In genomic region chr15:74461847-74462511, GRCh38 we compare ENCODE assay signal across 8 cellular contexts. TPM values are rescaled to one million over a fixed set of nuclear protein-coding genes. Genes with fewer than 3 reads are reported as not detected.
A peak's percentile ranks its signal among the peaks of the same experiment; 100 is the strongest.
DNase-seq lines count a peak whose midpoint lies in the region; ATAC-seq and TF ChIP-seq lines count a peak whose summit lies in the region.

No MANE protein-coding gene starts in this region.

- in situ Hi-C loops in Caki2 (cut with HindIII; ENCODE audit: low pct_unique_long_range_greater_than_20kb, low sequenced_read_pairs), result no loop called here

- H3K36me3 Mint-ChIP-seq in nephron progenitor cell (ENCODE audit: low read depth), result peaks cover 58% of the 10 kb centered on the region

- no peak for ATAC-seq in GM21526 (IDR thresholded peaks at IDR 0.05; ENCODE audit: low FRiP score, unreplicated experiment)

- peak overlapping the region; percentile 87 for H3K4me3 Mint-ChIP-seq in nephron progenitor cell

- TF ChIP-seq CTCF in choroid plexus epithelial cell (conservative IDR thresholded peaks at IDR 0.05; ENCODE audit: low read depth, low read length) (no peak), nephron progenitor cell (IDR thresholded peaks at IDR 0.05) (no peak)

- no peaks in the 10 kb centered on the region for H3K27me3 ChIP-seq in MG63

- H3K27ac Mint-ChIP-seq in nephron progenitor cell, result peak overlapping the region; percentile 100

- peaks cover 10% of the 10 kb centered on the region for H3K9me3 ChIP-seq in MG63

- peaks cover 39% of the 10 kb centered on the region for H3K9me3 Mint-ChIP-seq in nephron progenitor cell

- DNase-seq in Caki2 (ENCODE audit: low read depth) (peak; percentile 6), MG63 (no peak), choroid plexus epithelial cell (ENCODE audit: low read depth) (no peak), nephron progenitor cell (no peak), Ammon's horn (ENCODE audit: low spot score) (no peak), NCI-H1694 (lab: John Stamatoyannopoulos, UW) (no peak)
- no peak for DNase-seq in stimulated activated naive CD4-positive, alpha-beta T cell treated with Interleukin-2 at 50 U/mL for 16 hours (lab: John Stamatoyannopoulos, UW)

- H3K4me1 Mint-ChIP-seq in nephron progenitor cell, result peaks cover 43% of the 10 kb centered on the region

- H3K36me3 ChIP-seq in MG63, result peaks cover 13% of the 10 kb centered on the region

- H3K27me3 Mint-ChIP-seq in nephron progenitor cell (ENCODE audit: low read depth, poor library complexity), result peaks cover 5% of the 10 kb centered on the region

- H3K4me3 ChIP-seq in MG63, result peak overlapping the region; percentile 75
- peak overlapping the region; percentile 94 for H3K4me3 ChIP-seq in choroid plexus epithelial cell (ENCODE audit: low read depth, low read length)

RNA-seq across cellular contexts. Expression of gene UBL7, which starts 1.0 kb away (rescaled TPM):
- 60.1 and 67.9 TPM in 2 replicates for total RNA-seq in Caki2 (2014; rRNA removed; shearing (Covaris generic); ENCODE audit: low replicate concordance)
- total RNA-seq in MG63 (2014; rRNA removed; shearing (Covaris generic); ENCODE audit: low replicate concordance), result 90.0 and 116 TPM in 2 replicates

RNA-seq across cellular contexts. Expression of gene SEMA7A, which starts 28.2 kb away (rescaled TPM):
- total RNA-seq in Caki2 (2014; rRNA removed; shearing (Covaris generic); ENCODE audit: low replicate concordance), result 0.96 and 3.8 TPM in 2 replicates
- total RNA-seq in MG63 (2014; rRNA removed; shearing (Covaris generic); ENCODE audit: low replicate concordance), result 10.5 and 12.0 TPM in 2 replicates
